32 cellular contexts compared by ENCODE assay signal in the genomic region with DNA sequence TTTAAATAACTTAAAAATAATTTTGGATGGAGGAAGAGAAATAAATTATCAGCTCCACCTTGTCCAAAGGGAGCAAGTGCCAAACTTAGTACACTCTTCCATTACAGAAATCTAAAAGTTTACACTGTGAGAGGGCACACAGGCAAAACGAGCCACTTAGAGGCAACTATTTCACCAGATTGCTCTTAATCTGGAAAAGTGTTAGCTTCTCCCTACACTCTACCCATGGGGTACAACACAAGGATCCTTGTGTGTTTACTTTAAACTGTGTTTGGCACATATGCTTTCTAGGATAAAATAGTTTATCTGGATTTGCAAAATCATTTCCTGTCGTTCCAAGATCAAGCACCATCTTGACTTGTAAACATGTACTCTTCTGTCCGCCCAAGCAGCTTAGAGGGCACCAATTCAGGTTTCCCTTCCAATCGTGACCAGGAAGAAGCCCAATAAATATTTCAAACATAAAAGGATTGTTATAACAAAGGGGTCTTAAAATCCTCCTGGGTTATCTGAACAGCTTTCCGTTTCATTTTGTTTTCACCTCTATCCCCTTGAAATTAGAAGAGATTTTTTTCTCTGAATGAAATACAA. TPM values are rescaled to one million over a fixed set of nuclear protein-coding genes. Genes with fewer than 3 reads are reported as not detected.
"Had no signal": no experiment of that assay in that cellular context is flagged by ENCODE, and none has a peak within 500 bp of the region (broad histone marks: within the 10 kb centered on the region; RNA-seq: fewer than 3 reads in every experiment).

No MANE protein-coding gene starts in this region.

- H3K4me1 Mint-ChIP-seq: activated B cell treated with CpG ODN at 0.5 μM for 24 hours; activated CD4-positive, alpha-beta memory T cell treated with anti-CD3 and anti-CD28 coated beads, Interleukin-2, amount 10 ng/mL, durations not matched to agents 7 days and 5 days; activated CD8-positive, alpha-beta memory T cell treated with anti-CD3 and anti-CD28 coated beads, Interleukin-2, amount 10 ng/mL, durations not matched to agents 7 days and 5 days; activated naive CD4-positive, alpha-beta T cell treated with anti-CD3 and anti-CD28 coated beads, Interleukin-2, amount 10 ng/mL, durations not matched to agents 7 days and 5 days; activated naive CD8-positive, alpha-beta T cell treated with anti-CD3 and anti-CD28 coated beads, Interleukin-2, amount 50 U/mL, for 24 hours had no signal

- H3K4me1 ChIP-seq: SJCRH30 had no signal

- DNase-seq: activated B cell treated with CpG ODN at 0.5 μM for 24 hours; activated CD4-positive, alpha-beta memory T cell treated with anti-CD3 and anti-CD28 coated beads, Interleukin-2, amount 10 ng/mL, durations not matched to agents 7 days and 5 days; activated CD4-positive, alpha-beta T cell treated with anti-CD3 and anti-CD28 coated beads for 48 hours; activated CD4-positive, CD25-positive, alpha-beta regulatory T cell treated with anti-CD3 and anti-CD28 coated beads, Interleukin-2, amount 50 U/mL, for 72 hours; activated CD8-positive, alpha-beta memory T cell treated with anti-CD3 and anti-CD28 coated beads for 24 hours; activated CD8-positive, alpha-beta memory T cell treated with anti-CD3 and anti-CD28 coated beads, Interleukin-2, amount 10 ng/mL, durations not matched to agents 7 days and 5 days; activated CD8-positive, alpha-beta memory T cell treated with anti-CD3 and anti-CD28 coated beads, Interleukin-2, amount 50 U/mL, for 48 hours; activated effector memory CD4-positive, alpha-beta T cell treated with Interleukin-2 at 50 U/mL for 16 hours; activated naive CD4-positive, alpha-beta T cell treated with anti-CD3 and anti-CD28 coated beads, Interleukin-2, amount 10 ng/mL, durations not matched to agents 7 days and 5 days; activated naive CD8-positive, alpha-beta T cell treated with anti-CD3 and anti-CD28 coated beads, Interleukin-2, amount 50 U/mL, for 24 hours; activated T-cell treated with anti-CD3 and anti-CD28 coated beads, Interleukin-2, amount 50 U/mL, for 48 hours; aorta; brain microvascular endothelial cell; central memory CD4-positive, alpha-beta T cell; MM.1S; MV-4-11; NCI-H1092; NCI-H1436 treated with DMSO at 0.1 percent for 48 hours; NCI-H1694 treated with DMSO at 0.1 percent for 48 hours; NCI-H2081; NCI-H345; NCI-H524 treated with DMSO at 0.1 percent for 48 hours; SHP77; SJCRH30; T1000 had no signal

- H3K27me3 ChIP-seq: brain microvascular endothelial cell, SJCRH30 had no signal

- H3K36me3 ChIP-seq: brain microvascular endothelial cell, SJCRH30 had no signal

- H3K9me3 ChIP-seq: SJCRH30 had no signal

- H3K4me3 Mint-ChIP-seq: activated B cell treated with CpG ODN at 0.5 μM for 24 hours; activated CD4-positive, alpha-beta memory T cell treated with anti-CD3 and anti-CD28 coated beads, Interleukin-2, amount 10 ng/mL, durations not matched to agents 7 days and 5 days; activated CD8-positive, alpha-beta memory T cell treated with anti-CD3 and anti-CD28 coated beads, Interleukin-2, amount 10 ng/mL, durations not matched to agents 7 days and 5 days; activated naive CD4-positive, alpha-beta T cell treated with anti-CD3 and anti-CD28 coated beads, Interleukin-2, amount 10 ng/mL, durations not matched to agents 7 days and 5 days; activated naive CD8-positive, alpha-beta T cell; activated naive CD8-positive, alpha-beta T cell treated with anti-CD3 and anti-CD28 coated beads, Interleukin-2, amount 50 U/mL, for 24 hours had no signal

- H3K36me3 Mint-ChIP-seq: activated CD8-positive, alpha-beta memory T cell treated with anti-CD3 and anti-CD28 coated beads, Interleukin-2, amount 10 ng/mL, durations not matched to agents 7 days and 5 days; activated naive CD4-positive, alpha-beta T cell treated with anti-CD3 and anti-CD28 coated beads, Interleukin-2, amount 10 ng/mL, durations not matched to agents 7 days and 5 days; activated naive CD8-positive, alpha-beta T cell had no signal

- H3K4me3 ChIP-seq: SJCRH30, SK-N-MC had no signal

- H3K27ac Mint-ChIP-seq: activated B cell treated with CpG ODN at 0.5 μM for 24 hours; activated CD4-positive, alpha-beta memory T cell treated with anti-CD3 and anti-CD28 coated beads, Interleukin-2, amount 10 ng/mL, durations not matched to agents 7 days and 5 days; activated CD8-positive, alpha-beta memory T cell treated with anti-CD3 and anti-CD28 coated beads, Interleukin-2, amount 10 ng/mL, durations not matched to agents 7 days and 5 days; activated naive CD4-positive, alpha-beta T cell treated with anti-CD3 and anti-CD28 coated beads, Interleukin-2, amount 10 ng/mL, durations not matched to agents 7 days and 5 days; activated naive CD8-positive, alpha-beta T cell; activated naive CD8-positive, alpha-beta T cell treated with anti-CD3 and anti-CD28 coated beads, Interleukin-2, amount 50 U/mL, for 24 hours had no signal

- H3K9me3 Mint-ChIP-seq: activated CD4-positive, alpha-beta memory T cell treated with anti-CD3 and anti-CD28 coated beads, Interleukin-2, amount 10 ng/mL, durations not matched to agents 7 days and 5 days; activated naive CD4-positive, alpha-beta T cell treated with anti-CD3 and anti-CD28 coated beads, Interleukin-2, amount 10 ng/mL, durations not matched to agents 7 days and 5 days had no signal

- ATAC-seq: activated CD8-positive, alpha-beta memory T cell treated with anti-CD3 and anti-CD28 coated beads, Interleukin-2, amount 10 ng/mL, durations not matched to agents 7 days and 5 days; activated naive CD8-positive, alpha-beta T cell treated with anti-CD3 and anti-CD28 coated beads, Interleukin-2, amount 50 U/mL, for 24 hours; Panc1 had no signal

- H3K27ac ChIP-seq: brain microvascular endothelial cell, KMS-11, SJCRH30, SK-N-MC, VCaP had no signal

RNA-seq across cellular contexts. Expression of gene KDR, which starts 29.0 kb away (rescaled TPM):
- total RNA-seq: activated B cell treated with CpG ODN at 0.5 μM for 24 hours; activated CD4-positive, alpha-beta memory T cell treated with anti-CD3 and anti-CD28 coated beads, Interleukin-2, amount 10 ng/mL, durations not matched to agents 7 days and 5 days; activated CD8-positive, alpha-beta memory T cell treated with anti-CD3 and anti-CD28 coated beads, Interleukin-2, amount 10 ng/mL, durations not matched to agents 7 days and 5 days; T-helper 1 cell treated with Interleukin-12 subunit alpha and Interleukin-12 subunit beta and Interleukin-4 antibody, amounts not matched to agents 30 ng/mL and 1 ng/mL, for 36 hours; T-helper 2 cell treated with Interferon-gamma antibody and Interleukin-4, amounts not matched to agents 100 ng/mL and 5 ng/mL, for 36 hours had no signal
